Comparison of ENCODE assay signal across 11 cellular contexts in genomic region chr20:57374931-57375651, GRCh38. TPM values are rescaled to one million over a fixed set of nuclear protein-coding genes. Genes with fewer than 3 reads are reported as not detected.
A peak's percentile ranks its signal among the peaks of the same experiment; 100 is the strongest.
DNase-seq lines count a peak whose midpoint lies in the region; ATAC-seq and TF ChIP-seq lines count a peak whose summit lies in the region.
"Had no signal": no experiment of that assay in that cellular context is flagged by ENCODE, and none has a peak within 500 bp of the region (broad histone marks: within the 10 kb centered on the region; RNA-seq: fewer than 3 reads in every experiment).

No MANE protein-coding gene starts in this region.

- DNase-seq in stimulated activated naive CD8-positive, alpha-beta T cell treated with anti-CD3 and anti-CD28 coated beads, Interleukin-15, amount 100 ng/mL, for 72 hours = no peak
- DNase-seq in central memory CD8-positive, alpha-beta T cell (ENCODE audit: low spot score in 2 of 2) = no peak
- DNase-seq in lower lobe of right lung (no peak), aorta (peak; percentile 75 to 79), colonic mucosa (no peak), superior temporal gyrus (ENCODE audit: extremely low spot score) (no peak)
- DNase-seq: activated effector memory CD4-positive, alpha-beta T cell treated with Interleukin-2 at 50 U/mL for 16 hours had no signal

- TF ChIP-seq CTCF in lower lobe of right lung (IDR thresholded peaks at IDR 0.05) (no peak), colonic mucosa (IDR thresholded peaks at IDR 0.05) (no peak)

- no peaks in the 10 kb centered on the region for H3K27me3 Mint-ChIP-seq in stimulated activated naive CD8-positive, alpha-beta T cell treated with anti-CD3 and anti-CD28 coated beads, Interleukin-15, Interleukin-2, amounts not matched to agents 100 ng/mL and 50 ng/mL, for 24 hours
- no peaks in the 10 kb centered on the region for H3K27me3 Mint-ChIP-seq in stimulated activated naive CD8-positive, alpha-beta T cell treated with anti-CD3 and anti-CD28 coated beads, Interleukin-15, amount 100 ng/mL, for 72 hours
- no peaks in the 10 kb centered on the region for H3K27me3 Mint-ChIP-seq in central memory CD8-positive, alpha-beta T cell

- H3K4me3 ChIP-seq in lower lobe of right lung (peak overlapping the region; percentile 27), aorta (ENCODE audit: low read length in 2 of 2) (no peak overlapping the region), colonic mucosa (no peak overlapping the region)
- H3K4me3 ChIP-seq: neural progenitor cell had no signal

- H3K27me3 ChIP-seq in lower lobe of right lung (ENCODE audit: low read depth) (no peaks in the 10 kb centered on the region), aorta (ENCODE audit: control insufficient read depth in 1 of 2, insufficient read depth in 2 of 2, low read length in 1 of 2) (no peaks in the 10 kb centered on the region), colonic mucosa (no peaks in the 10 kb centered on the region)
- H3K27me3 ChIP-seq: neural progenitor cell had no signal

- H3K4me1 ChIP-seq in lower lobe of right lung (peaks cover 7% of the 10 kb centered on the region), aorta (ENCODE audit: control insufficient read depth in 1 of 2, insufficient read depth in 2 of 2, low read length in 2 of 2) (no peaks in the 10 kb centered on the region), colonic mucosa (no peaks in the 10 kb centered on the region)
- H3K4me1 ChIP-seq: neural progenitor cell had no signal

- intact Hi-C loops in lower lobe of right lung (cut with DNase I) (no loop called here), aorta (cut with DNase I) (no loop called here), colonic mucosa (cut with DNase I) (loop anchor here (10.0 kb wide), 1 partner anchor 220 kb away; no protein-coding TSS in a partner anchor)

- H3K36me3 ChIP-seq in lower lobe of right lung = peaks cover 1% of the 10 kb centered on the region
- H3K36me3 ChIP-seq in aorta (ENCODE audit: control insufficient read depth in 1 of 2, insufficient read depth in 2 of 2, low read length in 1 of 2) = peaks cover 8 to 15% of the 10 kb centered on the region in 2 donors
- H3K36me3 ChIP-seq in colonic mucosa = peaks cover 4% of the 10 kb centered on the region
- H3K36me3 ChIP-seq: neural progenitor cell had no signal

- peaks cover 85% of the 10 kb centered on the region for H3K36me3 Mint-ChIP-seq in stimulated activated naive CD8-positive, alpha-beta T cell treated with anti-CD3 and anti-CD28 coated beads, Interleukin-15, Interleukin-2, amounts not matched to agents 100 ng/mL and 50 ng/mL, for 24 hours (ENCODE audit: low read depth)
- peaks cover 54% of the 10 kb centered on the region for H3K36me3 Mint-ChIP-seq in central memory CD8-positive, alpha-beta T cell (ENCODE audit: insufficient read depth)

- peak overlapping the region; percentile 19 for H3K27ac Mint-ChIP-seq in stimulated activated naive CD8-positive, alpha-beta T cell treated with anti-CD3 and anti-CD28 coated beads, Interleukin-15, Interleukin-2, amounts not matched to agents 100 ng/mL and 50 ng/mL, for 24 hours
- peak overlapping the region in 1 of 2 donors; percentile 72 for H3K27ac Mint-ChIP-seq in stimulated activated naive CD8-positive, alpha-beta T cell treated with anti-CD3 and anti-CD28 coated beads, Interleukin-15, amount 100 ng/mL, for 72 hours
- H3K27ac Mint-ChIP-seq in central memory CD8-positive, alpha-beta T cell (ENCODE audit: low read depth) = no peak overlapping the region
- H3K27ac Mint-ChIP-seq: neural progenitor cell had no signal

- H3K4me1 Mint-ChIP-seq in stimulated activated naive CD8-positive, alpha-beta T cell treated with anti-CD3 and anti-CD28 coated beads, Interleukin-15, Interleukin-2, amounts not matched to agents 100 ng/mL and 50 ng/mL, for 24 hours (ENCODE audit: low read depth) = peaks cover 33% of the 10 kb centered on the region
- peaks cover 42% of the 10 kb centered on the region for H3K4me1 Mint-ChIP-seq in stimulated activated naive CD8-positive, alpha-beta T cell treated with anti-CD3 and anti-CD28 coated beads, Interleukin-15, amount 100 ng/mL, for 72 hours
- H3K4me1 Mint-ChIP-seq in central memory CD8-positive, alpha-beta T cell = peaks cover 18% of the 10 kb centered on the region
- H3K4me1 Mint-ChIP-seq: neural progenitor cell had no signal

- H3K4me3 Mint-ChIP-seq in stimulated activated naive CD8-positive, alpha-beta T cell treated with anti-CD3 and anti-CD28 coated beads, Interleukin-15, Interleukin-2, amounts not matched to agents 100 ng/mL and 50 ng/mL, for 24 hours = no peak overlapping the region
- no peak overlapping the region for H3K4me3 Mint-ChIP-seq in stimulated activated naive CD8-positive, alpha-beta T cell treated with anti-CD3 and anti-CD28 coated beads, Interleukin-15, amount 100 ng/mL, for 72 hours
- peak overlapping the region; percentile 20 for H3K4me3 Mint-ChIP-seq in central memory CD8-positive, alpha-beta T cell
- H3K4me3 Mint-ChIP-seq: neural progenitor cell had no signal

- no peaks in the 10 kb centered on the region for H3K9me3 Mint-ChIP-seq in stimulated activated naive CD8-positive, alpha-beta T cell treated with anti-CD3 and anti-CD28 coated beads, Interleukin-15, Interleukin-2, amounts not matched to agents 100 ng/mL and 50 ng/mL, for 24 hours
- no peaks in the 10 kb centered on the region for H3K9me3 Mint-ChIP-seq in stimulated activated naive CD8-positive, alpha-beta T cell treated with anti-CD3 and anti-CD28 coated beads, Interleukin-15, amount 100 ng/mL, for 72 hours
- H3K9me3 Mint-ChIP-seq in central memory CD8-positive, alpha-beta T cell = no peaks in the 10 kb centered on the region
- H3K9me3 Mint-ChIP-seq: neural progenitor cell had no signal

- 77 to 82% methylated on average over 14 of the region's 14 CpGs for WGBS in aorta, 2 donors

- peak overlapping the region in 1 of 2 donors; percentile 14 for H3K9ac ChIP-seq in colonic mucosa (ENCODE audit: low read depth in 2 of 2, low read length in 2 of 2)
- H3K9ac ChIP-seq: neural progenitor cell had no signal

- no peaks in the 10 kb centered on the region for H3K9me3 ChIP-seq in lower lobe of right lung
- H3K9me3 ChIP-seq in aorta (ENCODE audit: control insufficient read depth, low read length) = no peaks in the 10 kb centered on the region
- H3K9me3 ChIP-seq in colonic mucosa = no peaks in the 10 kb centered on the region

- H3K27ac ChIP-seq in lower lobe of right lung (peak overlapping the region; percentile 64), aorta (ENCODE audit: low read depth in 1 of 2, low read length in 2 of 2) (no peak overlapping the region), colonic mucosa (no peak overlapping the region)
- H3K27ac ChIP-seq: neural progenitor cell had no signal

- no peak for ATAC-seq in stimulated activated naive CD8-positive, alpha-beta T cell treated with anti-CD3 and anti-CD28 coated beads, Interleukin-15, amount 100 ng/mL, for 72 hours
- no peak for ATAC-seq in central memory CD8-positive, alpha-beta T cell (replicated peaks; ENCODE audit: extremely low read depth, poor library complexity, severe bottlenecking)
- ATAC-seq in lower lobe of right lung = peak; percentile 87 to 90
- no peak for ATAC-seq in aorta (ENCODE audit: low FRiP score)
- ATAC-seq in GM21576 (IDR thresholded peaks at IDR 0.05; ENCODE audit: unreplicated experiment) = no peak

RNA-seq across cellular contexts. Expression of gene RBM38, which starts 16.1 kb away (rescaled TPM):
- 15.5 TPM for total RNA-seq in lower lobe of right lung
- 10 to 100 TPM; 19.3 to 20.7 TPM for total RNA-seq in aorta
- 10 to 100 TPM in 1 of 2 donors, 1 to 10 TPM in 1; 7.3 to 14.7 TPM for polyA plus RNA-seq in aorta
- total RNA-seq in colonic mucosa = 10 to 100 TPM; 41.3 to 43.1 TPM

RNA-seq across cellular contexts. Expression of gene RAE1, which starts 24.0 kb away (rescaled TPM):
- total RNA-seq in lower lobe of right lung = 20.6 TPM
- total RNA-seq in aorta = 10 to 100 TPM; 11.6 to 19.4 TPM
- 1 to 10 TPM; 3.6 to 9.9 TPM for polyA plus RNA-seq in aorta
- total RNA-seq in colonic mucosa = 10 to 100 TPM; 20.3 to 29.3 TPM

RNA-seq across cellular contexts. Expression of gene SPO11, which starts 45.5 kb away (rescaled TPM):
- not detected for total RNA-seq in lower lobe of right lung
- not detected for total RNA-seq in aorta
- polyA plus RNA-seq in aorta = not detected
- not detected for total RNA-seq in colonic mucosa
- total RNA-seq: NCI-H460 had no signal

Comparison
In these comparisons a context has a peak if more than half of its experiments do, and no peak if none do; other contexts are left out.
1. ATAC-seq: peak in lower lobe of right lung (2 of 2); none in stimulated activated naive CD8-positive, alpha-beta T cell treated with anti-CD3 and anti-CD28 coated beads, Interleukin-15, amount 100 ng/mL, for 72 hours (single experiment), central memory CD8-positive, alpha-beta T cell (single experiment), aorta (single experiment) and GM21576 (single experiment).
2. DNase-seq: peak in aorta (2 of 2); none in stimulated activated naive CD8-positive, alpha-beta T cell treated with anti-CD3 and anti-CD28 coated beads, Interleukin-15, amount 100 ng/mL, for 72 hours (0 of 2), central memory CD8-positive, alpha-beta T cell (0 of 2), lower lobe of right lung (single experiment), colonic mucosa (single experiment) and superior temporal gyrus (single experiment).